ENCODE assay signal across 8 cellular contexts in genomic region chrX:47581731-47582647, GRCh38. TPM values are rescaled to one million over a fixed set of nuclear protein-coding genes. Genes with fewer than 3 reads are reported as not detected.
A peak's percentile ranks its signal among the peaks of the same experiment; 100 is the strongest.
DNase-seq lines count a peak whose midpoint lies in the region; ATAC-seq and TF ChIP-seq lines count a peak whose summit lies in the region.

TSS of gene TIMP1 (plus strand) at chrX:47582436. CDS start at chrX:47583416, 980 bp downstream.

- no peak within 1 kb of the TSS for H3K4me3 ChIP-seq in parathyroid adenoma (ENCODE audit: low read depth, low read length)
- H3K4me3 ChIP-seq in tibial artery = peak within 1 kb of the TSS; percentile 57 to 72

- H3K4me3 Mint-ChIP-seq in CD14-positive monocyte = peak within 1 kb of the TSS; percentile 81 to 87
- peak within 1 kb of the TSS; percentile 75 for H3K4me3 Mint-ChIP-seq in activated naive CD8-positive, alpha-beta T cell treated with anti-CD3 and anti-CD28 coated beads, Interleukin-2, amount 10 ng/mL, durations not matched to agents 7 days and 5 days

- H3K79me2 ChIP-seq in parathyroid adenoma = no peaks in the 10 kb centered on the region

- no peak within 1 kb of the TSS for H3K9ac ChIP-seq in parathyroid adenoma

- no peak for TF ChIP-seq CTCF in CD14-positive monocyte (IDR thresholded peaks at IDR 0.05)
- TF ChIP-seq CTCF in parathyroid adenoma (IDR thresholded peaks at IDR 0.05) = no peak
- TF ChIP-seq CTCF in tibial artery (IDR thresholded peaks at IDR 0.05) = peak in 1 of 2 experiments; percentile 18

- H3K27ac ChIP-seq in parathyroid adenoma = peak within 1 kb of the TSS; percentile 59
- peak within 1 kb of the TSS; percentile 84 to 91 for H3K27ac ChIP-seq in tibial artery

- ATAC-seq in GM19468 (IDR thresholded peaks at IDR 0.05; ENCODE audit: extremely low read depth, unreplicated experiment) (peak; percentile 56), Right ventricle myocardium superior (ENCODE audit: poor library complexity) (peak; percentile 94)
- peak; percentile 98 for ATAC-seq in activated naive CD8-positive, alpha-beta T cell treated with anti-CD3 and anti-CD28 coated beads, Interleukin-2, amount 10 ng/mL, durations not matched to agents 7 days and 5 days (ENCODE audit: low read depth)

- H3K36me3 Mint-ChIP-seq in CD14-positive monocyte = peaks cover 32 to 37% of the 10 kb centered on the region in 2 donors
- H3K36me3 Mint-ChIP-seq in activated naive CD8-positive, alpha-beta T cell treated with anti-CD3 and anti-CD28 coated beads, Interleukin-2, amount 10 ng/mL, durations not matched to agents 7 days and 5 days = peaks cover 7% of the 10 kb centered on the region

- peak within 1 kb of the TSS; percentile 85 for H2AFZ ChIP-seq in parathyroid adenoma

- POLR2A ChIA-PET in activated naive CD8-positive, alpha-beta T cell treated with anti-CD3 and anti-CD28 coated beads, Interleukin-2, amount 10 ng/mL, durations not matched to agents 7 days and 5 days (lab: Charles Lee) = interaction anchor here (1.0 to 1.4 kb wide), 3 partner anchors 21 to 47 kb away, joined by 3 to 4 read pairs (median 4); no protein-coding TSS in a partner anchor

- peak within 1 kb of the TSS; percentile 22 for H3K4me2 ChIP-seq in parathyroid adenoma (ENCODE audit: low read length)

- peak; percentile 94 for DNase-seq in CD14-positive monocyte (ENCODE audit: low spot score)
- DNase-seq in HS-27A (ENCODE audit: low read depth) = peak; percentile 58
- DNase-seq in SKM-1 treated with dmso at 0.1 percent for 144 hours (lab: John Stamatoyannopoulos, UW; ENCODE audit: unreplicated experiment) = peak; percentile 83
- peak; percentile 74 for DNase-seq in activated naive CD8-positive, alpha-beta T cell treated with anti-CD3 and anti-CD28 coated beads, Interleukin-2, amount 10 ng/mL, durations not matched to agents 7 days and 5 days
- peak; percentile 93 for DNase-seq in Right ventricle myocardium superior
- peak; percentile 95 to 96 for DNase-seq in tibial artery

- H3K9me3 Mint-ChIP-seq in CD14-positive monocyte = peaks cover 0 to 2% (median 0%) of the 10 kb centered on the region in 7 donors
- no peaks in the 10 kb centered on the region for H3K9me3 Mint-ChIP-seq in activated naive CD8-positive, alpha-beta T cell treated with anti-CD3 and anti-CD28 coated beads, Interleukin-2, amount 10 ng/mL, durations not matched to agents 7 days and 5 days

- peaks cover 0 to 5% (median under 1%) of the 10 kb centered on the region in 3 donors for H3K27me3 Mint-ChIP-seq in CD14-positive monocyte (ENCODE audit: low read depth in 3 of 3)
- H3K27me3 Mint-ChIP-seq in activated naive CD8-positive, alpha-beta T cell treated with anti-CD3 and anti-CD28 coated beads, Interleukin-2, amount 10 ng/mL, durations not matched to agents 7 days and 5 days = no peaks in the 10 kb centered on the region

- peaks cover 61% of the 10 kb centered on the region for H3K4me1 Mint-ChIP-seq in CD14-positive monocyte
- H3K4me1 Mint-ChIP-seq in activated naive CD8-positive, alpha-beta T cell treated with anti-CD3 and anti-CD28 coated beads, Interleukin-2, amount 10 ng/mL, durations not matched to agents 7 days and 5 days = peaks cover 13% of the 10 kb centered on the region

- H3K36me3 ChIP-seq in parathyroid adenoma (ENCODE audit: control insufficient read depth, insufficient read depth, low read length) = no peaks in the 10 kb centered on the region
- peaks cover 0 to 7% (median 0%) of the 10 kb centered on the region in 3 donors for H3K36me3 ChIP-seq in tibial artery

- peak within 1 kb of the TSS; percentile 82 to 98 (median 95) for H3K27ac Mint-ChIP-seq in CD14-positive monocyte
- H3K27ac Mint-ChIP-seq in activated naive CD8-positive, alpha-beta T cell treated with anti-CD3 and anti-CD28 coated beads, Interleukin-2, amount 10 ng/mL, durations not matched to agents 7 days and 5 days = peak within 1 kb of the TSS; percentile 76

- intact Hi-C loops in CD14-positive monocyte (cut with micrococcal nuclease) = loop anchor here in 1 of 2 donors (5.0 kb wide), 1 partner anchor 50 kb away; no protein-coding TSS in a partner anchor
- intact Hi-C loops in Right ventricle myocardium superior (cut with DNase I) = no loop called here
- intact Hi-C loops in tibial artery (cut with DNase I; ENCODE audit: low total_unique reads) = no loop called here

- H3K27me3 ChIP-seq in parathyroid adenoma (ENCODE audit: control insufficient read depth, insufficient read depth, low read length) (no peaks in the 10 kb centered on the region), tibial artery (no peaks in the 10 kb centered on the region)

- H3K4me1 ChIP-seq in parathyroid adenoma (no peaks in the 10 kb centered on the region), tibial artery (peaks cover 0 to 27% (median 3%) of the 10 kb centered on the region in 4 donors)

- H3K9me3 ChIP-seq in parathyroid adenoma (ENCODE audit: control insufficient read depth, low read length) = no peaks in the 10 kb centered on the region
- no peaks in the 10 kb centered on the region for H3K9me3 ChIP-seq in tibial artery

RNA-seq across cellular contexts. Expression of gene TIMP1, which starts in this region (rescaled TPM):
- polyA plus RNA-seq in CD14-positive monocyte = 100 to 1,000 TPM; 591 to 682 TPM
- total RNA-seq in activated naive CD8-positive, alpha-beta T cell treated with anti-CD3 and anti-CD28 coated beads, Interleukin-2, amount 10 ng/mL, durations not matched to agents 7 days and 5 days = 10 to 100 TPM; 54.9 to 56.0 TPM
- 62.7 TPM for total RNA-seq in Right ventricle myocardium superior
